Comparison of ENCODE assay signal across 25 cellular contexts in genomic region chr7:30907527-30908267, GRCh38. TPM values are rescaled to one million over a fixed set of nuclear protein-coding genes. Genes with fewer than 3 reads are reported as not detected.
A peak's percentile ranks its signal among the peaks of the same experiment; 100 is the strongest.
DNase-seq lines count a peak whose midpoint lies in the region; ATAC-seq and TF ChIP-seq lines count a peak whose summit lies in the region.
"Had no signal": no experiment of that assay in that cellular context is flagged by ENCODE, and none has a peak within 500 bp of the region (broad histone marks: within the 10 kb centered on the region; RNA-seq: fewer than 3 reads in every experiment).

No MANE protein-coding gene starts in this region.

- peaks cover 2% of the 10 kb centered on the region for H3K4me1 Mint-ChIP-seq in WTC11

- H3K4me3 Mint-ChIP-seq in WTC11 = no peak overlapping the region
- H3K4me3 Mint-ChIP-seq: CD4-positive, alpha-beta memory T cell; naive B cell had no signal

- no peaks in the 10 kb centered on the region for H3K36me3 Mint-ChIP-seq in WTC11
- H3K36me3 Mint-ChIP-seq: CD4-positive, alpha-beta memory T cell; naive B cell had no signal

- H3K4me1 ChIP-seq in gastrocnemius medialis = peaks cover 3 to 14% of the 10 kb centered on the region in 2 donors
- H3K4me1 ChIP-seq: parathyroid adenoma had no signal

- intact Hi-C loops in left ventricle myocardium superior (cut with micrococcal nuclease) (no loop called here), gastrocnemius medialis (cut with DNase I; ENCODE audit: low total_unique reads) (no loop called here), posterior cingulate gyrus (cut with DNase I) (no loop called here)

- CTCF ChIA-PET in WTC11 (lab: Charles Lee) = interaction anchor here (0.8 to 4.1 kb wide), 29 partner anchors 8 to 225 kb away, joined by 3 to 39 read pairs (median 6); partner anchors contain the start of gene CRHR2

- POLR2A ChIA-PET in WTC11 (lab: Charles Lee) = no interaction called here

- H3K4me3 ChIP-seq in gastrocnemius medialis = no peak overlapping the region

- no peak for TF ChIP-seq CTCF in WTC11 (IDR thresholded peaks at IDR 0.05)
- TF ChIP-seq CTCF in gastrocnemius medialis (IDR thresholded peaks at IDR 0.05 in 4 of 5, conservative IDR thresholded peaks at IDR 0.05 in 1 of 5) = no peak

- peak; percentile 51 for ATAC-seq in WTC11
- ATAC-seq in left ventricle myocardium superior = peak; percentile 17
- ATAC-seq in gastrocnemius medialis = peak; percentile 8 to 37
- no peak for ATAC-seq in GM21447 (IDR thresholded peaks at IDR 0.05; ENCODE audit: unreplicated experiment)
- no peak for ATAC-seq in HG03196 (IDR thresholded peaks at IDR 0.05; ENCODE audit: unreplicated experiment)
- ATAC-seq: esophagus mucosa had no signal

- DNase-seq in AG20443 (ENCODE audit: low spot score) (peak; percentile 77), WTC11 (ENCODE audit: low spot score) (peak; percentile 33), left ventricle myocardium superior (peak; percentile 64), gastrocnemius medialis (no peak), posterior cingulate gyrus (no peak)
- DNase-seq in activated CD8-positive, alpha-beta memory T cell treated with anti-CD3 and anti-CD28 coated beads, Interleukin-2, amount 50 U/mL, for 4 hours = no peak
- DNase-seq: activated CD4-positive, alpha-beta T cell treated with anti-CD3 and anti-CD28 coated beads for 48 hours; activated gamma-delta T cell; amniotic stem cell; CD4-positive, alpha-beta memory T cell; cerebellar nuclear complex; effector CD8-positive, alpha-beta T cell; EL; Karpas-422; naive B cell; NCI-H1092 treated with DMSO at 0.1 percent for 48 hours; NCI-H524; stimulated activated CD4-positive, alpha-beta T cell treated with anti-CD3 and anti-CD28 coated beads, Interleukin-12 subunit alpha, Interleukin-12 subunit beta, amount 100 ng/mL, for 4 hours; stimulated activated CD8-positive, alpha-beta memory T cell treated with anti-CD3 and anti-CD28 coated beads, Interleukin-4, amount 100 ng/mL, for 48 hours had no signal

- no peak for TF ChIP-seq POLR2A in gastrocnemius medialis (IDR thresholded peaks at IDR 0.05)

- H3K27me3 ChIP-seq in gastrocnemius medialis = no peaks in the 10 kb centered on the region

- no peaks in the 10 kb centered on the region for H3K9me3 ChIP-seq in gastrocnemius medialis

- no peaks in the 10 kb centered on the region for H3K27me3 Mint-ChIP-seq in WTC11 (ENCODE audit: low read depth)
- H3K27me3 Mint-ChIP-seq: naive B cell had no signal

- H3K27ac Mint-ChIP-seq in WTC11 = no peak overlapping the region
- H3K27ac Mint-ChIP-seq: CD4-positive, alpha-beta memory T cell; naive B cell had no signal

- H3K9me3 Mint-ChIP-seq in WTC11 = no peaks in the 10 kb centered on the region
- H3K9me3 Mint-ChIP-seq: CD4-positive, alpha-beta memory T cell; naive B cell had no signal

- peak overlapping the region; percentile 25 to 61 (median 50) for H3K27ac ChIP-seq in gastrocnemius medialis
- H3K27ac ChIP-seq: parathyroid adenoma had no signal

- in situ Hi-C loops in gastrocnemius medialis (cut with MboI; ENCODE audit: low sequenced_read_pairs in 4 of 4) = no loop called here

- no peaks in the 10 kb centered on the region for H3K36me3 ChIP-seq in gastrocnemius medialis

TF ChIP-seq in WTC11, 78 proteins besides CTCF, POLR2A, EP300 and RAD21:
- TF ChIP-seq ZMAT4 (CRISPR knock-in tag; IDR thresholded peaks at IDR 0.05) (no peak), ERG (CRISPR knock-in tag; IDR thresholded peaks at IDR 0.05) (no peak), ZNF671 (CRISPR knock-in tag; IDR thresholded peaks at IDR 0.05) (no peak), MAX (CRISPR knock-in tag; IDR thresholded peaks at IDR 0.05) (no peak), GTF2I (CRISPR knock-in tag; conservative IDR thresholded peaks at IDR 0.05) (no peak), MLX (CRISPR knock-in tag; IDR thresholded peaks at IDR 0.05) (no peak), NR3C1 (CRISPR knock-in tag; conservative IDR thresholded peaks at IDR 0.05; ENCODE audit: low read depth) (no peak)

RNA-seq across cellular contexts. Expression of gene AQP1, which starts 4.0 kb away (rescaled TPM):
- 0.81 to 1.4 TPM (median 1.1 TPM) in 3 replicates for total RNA-seq in WTC11 (2021)
- 323 TPM for total RNA-seq in left ventricle myocardium superior
- 100 to 1,000 TPM in 3 of 4 donors, 10 to 100 TPM in 1; 81.9 to 149 (median 113) TPM for total RNA-seq in gastrocnemius medialis
- total RNA-seq: CD4-positive, alpha-beta memory T cell had no signal

RNA-seq across cellular contexts. Expression of gene GHRHR, which starts 56.1 kb away (rescaled TPM):
- total RNA-seq in WTC11 (2021) = 4.0 to 6.6 TPM (median 5.0 TPM) in 3 replicates
- not detected for total RNA-seq in left ventricle myocardium superior
- not detected for total RNA-seq in gastrocnemius medialis
- total RNA-seq: CD4-positive, alpha-beta memory T cell; esophagus mucosa; lung microvascular endothelial cell; subcutaneous adipose tissue had no signal

Comparison
In these comparisons a context has a peak if more than half of its experiments do, and no peak if none do; other contexts are left out.
1. DNase-seq: peak in AG20443 (single experiment), WTC11 (single experiment) and left ventricle myocardium superior (single experiment); none in gastrocnemius medialis (0 of 2), posterior cingulate gyrus (0 of 10) and activated CD8-positive, alpha-beta memory T cell treated with anti-CD3 and anti-CD28 coated beads, Interleukin-2, amount 50 U/mL, for 4 hours (single experiment).
2. ATAC-seq: peak in WTC11 (single experiment), left ventricle myocardium superior (single experiment) and gastrocnemius medialis (2 of 2); none in GM21447 (single experiment) and HG03196 (single experiment).
3. RNA of gene AQP1, which starts 4.0 kb away (total RNA-seq): 323 TPM in left ventricle myocardium superior (single experiment) and 81.9 to 149 TPM in gastrocnemius medialis; 0.81 to 1.4 TPM in WTC11; every median in the first group is over 10 times any median in the second.